ENCODE assay signal across 1 cellular context in the genomic region with DNA sequence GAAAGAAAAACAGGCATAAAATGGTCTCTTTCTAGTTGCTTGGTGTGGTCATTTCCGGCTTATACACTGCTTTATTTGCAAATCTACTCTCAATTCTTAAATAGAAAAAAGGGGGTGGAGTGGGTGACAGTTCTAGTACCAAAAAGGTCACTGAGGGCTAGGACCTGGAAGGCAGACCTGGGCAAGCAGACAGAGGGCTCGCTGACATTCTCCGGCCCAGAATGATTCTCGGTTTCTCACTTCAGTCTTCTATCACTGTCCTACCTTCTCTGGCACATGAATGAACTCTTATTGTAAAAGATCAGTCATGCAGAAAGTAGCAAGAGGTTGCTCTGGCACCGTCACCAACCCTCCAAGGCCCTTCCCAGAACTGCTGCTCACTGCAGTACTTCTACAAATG.
TF ChIP-seq lines count a peak whose summit lies in the region.

No MANE protein-coding gene starts in this region.

TF ChIP-seq in IMR-90, 13 proteins besides CTCF, POLR2A, EP300 and RAD21 (continued from another document):
- TF ChIP-seq BHLHE40 (IDR thresholded peaks at IDR 0.05; ENCODE audit: low read depth, low read length) (no peak), FOS (IDR thresholded peaks at IDR 0.05; ENCODE audit: low read depth, low read length) (no peak), MAZ (IDR thresholded peaks at IDR 0.05; ENCODE audit: borderline replicate concordance, low read depth, low read length) (no peak), MXI1 (IDR thresholded peaks at IDR 0.05; ENCODE audit: borderline replicate concordance, low read depth, low read length) (no peak), CEBPB (IDR thresholded peaks at IDR 0.05; ENCODE audit: low read depth, low read length) (no peak), CHD1 (IDR thresholded peaks at IDR 0.05; ENCODE audit: low read depth, low read length) (no peak)
- TF ChIP-seq, protein P1, sequence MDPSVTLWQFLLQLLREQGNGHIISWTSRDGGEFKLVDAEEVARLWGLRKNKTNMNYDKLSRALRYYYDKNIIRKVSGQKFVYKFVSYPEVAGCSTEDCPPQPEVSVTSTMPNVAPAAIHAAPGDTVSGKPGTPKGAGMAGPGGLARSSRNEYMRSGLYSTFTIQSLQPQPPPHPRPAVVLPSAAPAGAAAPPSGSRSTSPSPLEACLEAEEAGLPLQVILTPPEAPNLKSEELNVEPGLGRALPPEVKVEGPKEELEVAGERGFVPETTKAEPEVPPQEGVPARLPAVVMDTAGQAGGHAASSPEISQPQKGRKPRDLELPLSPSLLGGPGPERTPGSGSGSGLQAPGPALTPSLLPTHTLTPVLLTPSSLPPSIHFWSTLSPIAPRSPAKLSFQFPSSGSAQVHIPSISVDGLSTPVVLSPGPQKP (IDR thresholded peaks at IDR 0.05; ENCODE audit: borderline replicate concordance, low read depth, low read length) = no peak
